In genomic region chr3:170037463-170038433, GRCh38 we compare ENCODE assay signal across 8 cellular contexts. TPM values are rescaled to one million over a fixed set of nuclear protein-coding genes. Genes with fewer than 3 reads are reported as not detected.
DNase-seq lines count a peak whose midpoint lies in the region; ATAC-seq and TF ChIP-seq lines count a peak whose summit lies in the region.

TSS of gene GPR160 (plus strand) at chr3:170037995. CDS start at chr3:170083973, 45,978 bp downstream.

- ATAC-seq in GM21381 (IDR thresholded peaks at IDR 0.05; ENCODE audit: unreplicated experiment) = peak; percentile 80

- H3K27ac ChIP-seq in OCI-LY1 (ENCODE audit: low read depth, low read length, poor library complexity, severe bottlenecking) = peak within 1 kb of the TSS; percentile 55
- H3K27ac ChIP-seq in neural cell (ENCODE audit: low read length) = no peak within 1 kb of the TSS
- H3K27ac ChIP-seq in stomach smooth muscle (ENCODE audit: low read length) = no peak within 1 kb of the TSS

- DNase-seq in DMS 273 treated with DMSO at 0.1 percent for 48 hours (lab: John Stamatoyannopoulos, UW) (peak; percentile 40), HT-29 (ENCODE audit: low spot score) (peak; percentile 90), fibroblast of the aortic adventitia (ENCODE audit: low read depth) (peak; percentile 15)
- peak; percentile 86 for DNase-seq in activated T-cell treated with anti-CD3 and anti-CD28 coated beads, Interleukin-2, amount 50 U/mL, for 1 hour

- peak within 1 kb of the TSS; percentile 71 for H3K9ac ChIP-seq in OCI-LY1 (ENCODE audit: low read length)
- H3K9ac ChIP-seq in neural cell (ENCODE audit: low read length) = peak within 1 kb of the TSS; percentile 39
- H3K9ac ChIP-seq in stomach smooth muscle (ENCODE audit: low read length in 2 of 2) = no peak within 1 kb of the TSS

- H3F3A ChIP-seq in OCI-LY1 (ENCODE audit: insufficient read depth, low read length) (0 out of 2 replicates have a peak, but pooled peaks cover 4% of the 10 kb centered on the region), neural cell (ENCODE audit: insufficient read depth, low read length, poor library complexity, severe bottlenecking) (no peaks in the 10 kb centered on the region)

- TF ChIP-seq EP300 in neural cell (conservative IDR thresholded peaks at IDR 0.05; ENCODE audit: poor library complexity, severe bottlenecking) = no peak

- H2AFZ ChIP-seq in OCI-LY1 (ENCODE audit: low read length) = 0 out of 2 replicates have a peak within 1 kb of the TSS, but pooled peaks have one; percentile 26
- H2AFZ ChIP-seq in neural cell (ENCODE audit: low read depth, low read length) = peak within 1 kb of the TSS; percentile 33

- H3K9me3 ChIP-seq in OCI-LY1 (ENCODE audit: low read length) (no peaks in the 10 kb centered on the region), neural cell (ENCODE audit: low read length) (no peaks in the 10 kb centered on the region), stomach smooth muscle (ENCODE audit: control insufficient read depth in 2 of 2, low read length in 2 of 2) (no peaks in the 10 kb centered on the region)

- H4K20me1 ChIP-seq in OCI-LY1 (ENCODE audit: insufficient read depth, low read length) = no peaks in the 10 kb centered on the region
- no peaks in the 10 kb centered on the region for H4K20me1 ChIP-seq in neural cell (ENCODE audit: insufficient read depth)

- peak; percentile 39 for TF ChIP-seq RAD21 in neural cell (conservative IDR thresholded peaks at IDR 0.05)

- H3K36me3 ChIP-seq in OCI-LY1 (ENCODE audit: insufficient read depth, low read length) = no peaks in the 10 kb centered on the region
- no peaks in the 10 kb centered on the region for H3K36me3 ChIP-seq in neural cell (ENCODE audit: insufficient read depth, low read length)
- H3K36me3 ChIP-seq in stomach smooth muscle (ENCODE audit: control insufficient read depth in 2 of 2, insufficient read depth in 2 of 2, low read length in 2 of 2) = no peaks in the 10 kb centered on the region

- TF ChIP-seq CTCF in OCI-LY1 (IDR thresholded peaks at IDR 0.05; ENCODE audit: low read length) = peak; percentile 95
- peak; percentile 60 for TF ChIP-seq CTCF in fibroblast of the aortic adventitia (IDR thresholded peaks at IDR 0.05; ENCODE audit: insufficient read depth, low read length)
- peak; percentile 73 for TF ChIP-seq CTCF in neural cell (IDR thresholded peaks at IDR 0.05; ENCODE audit: poor library complexity, severe bottlenecking)

- peaks cover 43% of the 10 kb centered on the region for H3K4me1 ChIP-seq in OCI-LY1 (ENCODE audit: insufficient read depth, low read length, severe bottlenecking)
- peaks cover 15% of the 10 kb centered on the region for H3K4me1 ChIP-seq in stomach smooth muscle (ENCODE audit: control insufficient read depth, insufficient read depth, low read length)

- H3K4me3 ChIP-seq in OCI-LY1 (ENCODE audit: low read depth, low read length, poor library complexity, severe bottlenecking) (peak within 1 kb of the TSS; percentile 75), fibroblast of the aortic adventitia (ENCODE audit: low read depth, low read length) (peak within 1 kb of the TSS; percentile 60), neural cell (ENCODE audit: low read length) (peak within 1 kb of the TSS; percentile 72), stomach smooth muscle (ENCODE audit: low read length in 2 of 2) (peak within 1 kb of the TSS; percentile 43 to 66)

- H3K9me2 ChIP-seq in OCI-LY1 (ENCODE audit: low read depth, low read length) = no peaks in the 10 kb centered on the region
- H3K9me2 ChIP-seq in neural cell (ENCODE audit: insufficient read depth, low read length) = no peaks in the 10 kb centered on the region

- H3K79me2 ChIP-seq in OCI-LY1 (ENCODE audit: insufficient read depth, low read length) (no peaks in the 10 kb centered on the region), neural cell (replicated peaks; ENCODE audit: insufficient read depth, low read length) (no peaks in the 10 kb centered on the region)

- H3K27me3 ChIP-seq in OCI-LY1 (ENCODE audit: insufficient read depth, low read length) = no peaks in the 10 kb centered on the region
- H3K27me3 ChIP-seq in neural cell (ENCODE audit: insufficient read depth, low read depth, low read length) = peaks cover 38% of the 10 kb centered on the region
- peaks cover 12 to 24% of the 10 kb centered on the region in 2 donors for H3K27me3 ChIP-seq in stomach smooth muscle (ENCODE audit: control insufficient read depth in 1 of 2, insufficient read depth in 2 of 2, low read length in 2 of 2)

- peak within 1 kb of the TSS; percentile 90 for H3K4me2 ChIP-seq in OCI-LY1 (ENCODE audit: low read length)
- H3K4me2 ChIP-seq in neural cell (ENCODE audit: low read length) = peak within 1 kb of the TSS; percentile 35

TF ChIP-seq in neural cell, 6 proteins besides CTCF, POLR2A, EP300 and RAD21:
- TF ChIP-seq MXI1 (conservative IDR thresholded peaks at IDR 0.05; ENCODE audit: poor library complexity, severe bottlenecking) (peak; percentile 32), EZH2 (IDR thresholded peaks at IDR 0.05; ENCODE audit: borderline replicate concordance, insufficient read depth, low read length, poor library complexity, severe bottlenecking) (no peak), SMC3 (conservative IDR thresholded peaks at IDR 0.05; ENCODE audit: poor library complexity) (peak; percentile 37)

RNA-seq across cellular contexts. Expression of gene GPR160, which starts in this region (rescaled TPM):
- total RNA-seq in HT-29 (2014; rRNA removed; shearing (Covaris generic)) = 21.2 and 32.1 TPM in 2 replicates
- 0.90 TPM in 1 of 2 replicates, not detected in the other for total RNA-seq in fibroblast of the aortic adventitia (ENCODE audit: low replicate concordance)
- 2.9 and 4.0 TPM in 2 replicates for polyA plus RNA-seq in neural cell
- 1.5 and 1.7 TPM in 2 replicates for polyA minus RNA-seq in neural cell

Comparison
In these comparisons a context has a peak if more than half of its experiments do, and no peak if none do; other contexts are left out.
1. RNA of gene GPR160 (total RNA-seq): 21.2 to 32.1 TPM in HT-29; 0.90 TPM in fibroblast of the aortic adventitia; every median in the first group is over 10 times any median in the second.
2. Peak in DNase-seq and H3K4me3 ChIP-seq in fibroblast of the aortic adventitia; RNA of the gene not detected or under 1 TPM.
3. DNase-seq: peak in every context shown above with its lines; median percentile 90 in HT-29; 86 in activated T-cell treated with anti-CD3 and anti-CD28 coated beads, Interleukin-2, amount 50 U/mL, for 1 hour; 40 in DMS 273 treated with DMSO at 0.1 percent for 48 hours; 15 in fibroblast of the aortic adventitia.
4. H3K9ac ChIP-seq: peak in OCI-LY1 (single experiment) and neural cell (single experiment); none in stomach smooth muscle (0 of 2).
5. Peak in every context shown above with its lines, with median percentiles within 50 percentile points of each other: H3K4me3 ChIP-seq and CTCF ChIP-seq.